8 cellular contexts compared by ENCODE assay signal in the genomic region with DNA sequence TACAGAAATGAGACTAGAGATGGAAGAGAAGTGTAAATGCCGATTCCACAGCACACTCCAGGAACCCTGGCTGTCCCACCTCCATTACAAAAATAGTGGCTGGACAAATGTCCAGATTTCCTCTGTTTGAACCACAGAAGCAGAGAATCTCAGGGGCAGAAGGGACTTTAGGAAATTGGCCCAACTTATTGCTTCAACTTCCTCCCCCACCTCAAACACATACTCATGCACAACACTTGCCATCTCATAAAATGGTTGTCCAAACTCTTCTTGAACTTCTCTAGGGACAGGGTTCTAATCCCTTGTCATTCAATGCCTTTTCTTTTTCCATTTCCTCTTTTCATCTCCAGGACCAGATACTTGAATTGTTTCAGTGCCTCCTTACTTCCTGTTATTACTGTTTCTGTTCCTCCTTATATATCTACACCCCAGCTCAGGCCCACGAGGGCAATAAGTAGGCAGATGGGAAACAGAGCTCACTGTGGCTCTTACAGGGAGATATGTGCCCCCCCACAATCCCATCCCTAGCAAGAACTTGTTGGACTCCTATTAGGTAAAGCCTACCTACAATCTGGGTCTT. TPM values are rescaled to one million over a fixed set of nuclear protein-coding genes. Genes with fewer than 3 reads are reported as not detected.
A peak's percentile ranks its signal among the peaks of the same experiment; 100 is the strongest.
DNase-seq lines count a peak whose midpoint lies in the region; ATAC-seq and TF ChIP-seq lines count a peak whose summit lies in the region.

No MANE protein-coding gene starts in this region.

- peaks cover 0 to 18% (median 0%) of the 10 kb centered on the region in 9 donors for H3K36me3 ChIP-seq in heart right ventricle
- H3K36me3 ChIP-seq in upper lobe of right lung = no peaks in the 10 kb centered on the region
- H3K36me3 ChIP-seq in H7 (replicated peaks; ENCODE audit: control insufficient read depth, insufficient read depth, low read length) = no peaks in the 10 kb centered on the region

- ATAC-seq in GM18505 (IDR thresholded peaks at IDR 0.05; ENCODE audit: unreplicated experiment) (peak; percentile 16), HG02642 (IDR thresholded peaks at IDR 0.05; ENCODE audit: poor library complexity, unreplicated experiment) (peak; percentile 24), heart right ventricle (peak in 7 of 8 donors; percentile 10 to 44 (median 17)), upper lobe of right lung (peak; percentile 76)

- WGBS in heart right ventricle, 2 donors = 18 to 42% methylated on average over 2 of the region's 2 CpGs

- TF ChIP-seq CTCF in heart right ventricle (IDR thresholded peaks at IDR 0.05) (no peak), upper lobe of right lung (IDR thresholded peaks at IDR 0.05) (no peak)

- no peaks in the 10 kb centered on the region for H3K27me3 ChIP-seq in heart right ventricle
- H3K27me3 ChIP-seq in upper lobe of right lung = no peaks in the 10 kb centered on the region
- no peaks in the 10 kb centered on the region for H3K27me3 ChIP-seq in H7 (ENCODE audit: control insufficient read depth, insufficient read depth, low read length)

- no peaks in the 10 kb centered on the region for H3K9me3 ChIP-seq in heart right ventricle
- H3K9me3 ChIP-seq in upper lobe of right lung = no peaks in the 10 kb centered on the region

- peak; percentile 67 for DNase-seq in RPMI8226
- no peak for DNase-seq in heart right ventricle
- peak; percentile 62 for DNase-seq in upper lobe of right lung
- no peak for DNase-seq in NCI-H748 (lab: John Stamatoyannopoulos, UW; ENCODE audit: unreplicated experiment)
- no peak for DNase-seq in iPS-NIHi7 (ENCODE audit: extremely low spot score)
- no peak for DNase-seq in H7

- TF ChIP-seq POLR2A in GM18505 (IDR thresholded peaks at IDR 0.05; ENCODE audit: borderline replicate concordance, extremely low read depth, insufficient read depth, insufficient read length) = no peak

- peaks cover 8 to 89% (median 28%) of the 10 kb centered on the region in 9 donors for H3K4me1 ChIP-seq in heart right ventricle
- H3K4me1 ChIP-seq in upper lobe of right lung = peaks cover 43% of the 10 kb centered on the region

- H3K27ac ChIP-seq in heart right ventricle (peak overlapping the region; percentile 39 to 88 (median 74)), upper lobe of right lung (peak overlapping the region; percentile 70)

- intact Hi-C loops in heart right ventricle (cut with DNase I) (no loop called here), upper lobe of right lung (cut with DNase I) (no loop called here)

- H3K4me3 ChIP-seq in heart right ventricle = no peak overlapping the region
- H3K4me3 ChIP-seq in upper lobe of right lung = no peak overlapping the region
- H3K4me3 ChIP-seq in H7 (ENCODE audit: insufficient read depth, low read depth, low read length) = no peak overlapping the region

RNA-seq across cellular contexts. Expression of gene B4GALT3, which starts 8.5 kb away (rescaled TPM):
- total RNA-seq in heart right ventricle (10 to 100 TPM; 12.1 to 28.9 (median 19.6) TPM), upper lobe of right lung (35.7 TPM)
- polyA plus RNA-seq in heart right ventricle = 10 to 100 TPM; 11.5 to 25.5 TPM
- total RNA-seq in H7 (2014; rRNA removed; shearing (Covaris generic)) = 105 and 106 TPM in 2 replicates

RNA-seq across cellular contexts. Expression of gene ADAMTS4, which starts 13.0 kb away (rescaled TPM):
- total RNA-seq in heart right ventricle = 10 to 100 TPM in 6 of 10 donors, 1 to 10 TPM in 4; 1.7 to 86.1 (median 17.7) TPM
- polyA plus RNA-seq in heart right ventricle = 10 to 100 TPM in 1 of 2 donors, 1 to 10 TPM in 1; 5.4 to 11.9 TPM
- total RNA-seq in upper lobe of right lung = 7.8 TPM
- 9.0 and 11.7 TPM in 2 replicates for total RNA-seq in H7 (2014; rRNA removed; shearing (Covaris generic))

RNA-seq across cellular contexts. Expression of gene NDUFS2, which starts 16.3 kb away (rescaled TPM):
- total RNA-seq in heart right ventricle = 100 to 1,000 TPM; 244 to 370 (median 318) TPM
- 100 to 1,000 TPM; 121 to 193 TPM for polyA plus RNA-seq in heart right ventricle
- 66.9 TPM for total RNA-seq in upper lobe of right lung
- 278 and 312 TPM in 2 replicates for total RNA-seq in H7 (2014; rRNA removed; shearing (Covaris generic))

RNA-seq across cellular contexts. Expression of gene PPOX, which starts 19.6 kb away (rescaled TPM):
- 10 to 100 TPM in 8 of 10 donors, 1 to 10 TPM in 2; 8.5 to 19.8 (median 15.0) TPM for total RNA-seq in heart right ventricle
- polyA plus RNA-seq in heart right ventricle = 10 to 100 TPM in 1 of 2 donors, 1 to 10 TPM in 1; 10.0 to 58.5 TPM
- 23.3 TPM for total RNA-seq in upper lobe of right lung
- 57.3 and 64.7 TPM in 2 replicates for total RNA-seq in H7 (2014; rRNA removed; shearing (Covaris generic))

RNA-seq across cellular contexts. Expression of gene USP21, which starts 26.5 kb away (rescaled TPM):
- total RNA-seq in heart right ventricle = 10 to 100 TPM in 9 of 10 donors, 1 to 10 TPM in 1; 8.8 to 24.0 (median 14.7) TPM
- 10 to 100 TPM; 13.2 to 22.4 TPM for polyA plus RNA-seq in heart right ventricle
- 27.7 TPM for total RNA-seq in upper lobe of right lung
- 10.7 and 12.0 TPM in 2 replicates for total RNA-seq in H7 (2014; rRNA removed; shearing (Covaris generic))

Comparison
In these comparisons a context has a peak if more than half of its experiments do, and no peak if none do; other contexts are left out.
1. ATAC-seq: peak in every context shown above with its lines; median percentile 76 in upper lobe of right lung; 24 in HG02642; 17 in heart right ventricle; 16 in GM18505.
2. DNase-seq: peak in RPMI8226 (single experiment) and upper lobe of right lung (single experiment); none in heart right ventricle (0 of 2), NCI-H748 (single experiment), iPS-NIHi7 (single experiment) and H7 (single experiment).